In the genomic region with DNA sequence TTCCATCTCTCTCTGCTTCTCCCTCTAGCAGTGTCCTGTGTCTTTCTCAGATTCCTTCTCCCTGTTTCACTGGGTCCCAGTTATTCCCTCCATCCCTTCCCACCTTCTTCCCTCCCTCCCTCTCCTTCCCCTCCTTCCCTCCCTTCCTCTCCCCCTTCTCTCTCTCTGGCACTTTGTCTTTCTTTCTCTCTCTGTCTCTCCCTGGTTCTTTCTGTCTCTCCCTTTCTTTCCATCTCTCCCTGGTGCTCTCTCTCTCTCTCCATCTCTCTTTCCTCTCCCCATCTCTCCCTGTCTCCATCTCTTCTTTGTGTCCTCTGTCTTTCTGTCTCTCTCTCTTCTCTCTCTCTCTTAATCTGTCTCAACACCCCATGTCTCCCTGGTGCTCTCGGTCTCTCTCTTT, we compare ENCODE assay signal across 35 cellular contexts. TPM values are rescaled to one million over a fixed set of nuclear protein-coding genes. Genes with fewer than 3 reads are reported as not detected.
"Had no signal": no experiment of that assay in that cellular context is flagged by ENCODE, and none has a peak within 500 bp of the region (broad histone marks: within the 10 kb centered on the region; RNA-seq: fewer than 3 reads in every experiment).

No MANE protein-coding gene starts in this region.

- DNase-seq: activated CD4-positive, alpha-beta memory T cell treated with anti-CD3 and anti-CD28 coated beads, Interleukin-2, amount 10 ng/mL, durations not matched to agents 7 days and 5 days; activated CD4-positive, alpha-beta T cell treated with anti-CD3 and anti-CD28 coated beads for 1 hour; activated CD4-positive, alpha-beta T cell treated with anti-CD3 and anti-CD28 coated beads for 36 hours; activated CD4-positive, alpha-beta T cell treated with anti-CD3 and anti-CD28 coated beads for 48 hours; activated CD4-positive, alpha-beta T cell treated with anti-CD3 and anti-CD28 coated beads, Interleukin-2, amount 10 ng/mL, durations not matched to agents 7 days and 5 days; activated CD4-positive, alpha-beta T cell treated with anti-CD3 and anti-CD28 coated beads, Interleukin-2, amount 50 U/mL, for 48 hours; activated CD4-positive, CD25-positive, alpha-beta regulatory T cell; activated CD8-positive, alpha-beta memory T cell treated with anti-CD3 and anti-CD28 coated beads, Interleukin-2, amount 10 ng/mL, durations not matched to agents 7 days and 5 days; activated CD8-positive, alpha-beta memory T cell treated with anti-CD3 and anti-CD28 coated beads, Interleukin-2, amount 50 U/mL, for 48 hours; activated CD8-positive, alpha-beta T cell treated with anti-CD3 and anti-CD28 coated beads, Interleukin-2, amount 10 ng/mL, durations not matched to agents 7 days and 5 days; activated effector memory CD4-positive, alpha-beta T cell treated with Interleukin-2 at 50 U/mL for 16 hours; activated gamma-delta T cell; activated naive CD4-positive, alpha-beta T cell treated with anti-CD3 and anti-CD28 coated beads, Interleukin-2, amount 10 ng/mL, durations not matched to agents 7 days and 5 days; activated naive CD4-positive, alpha-beta T cell treated with Interleukin-2 at 50 U/mL for 16 hours; activated naive CD8-positive, alpha-beta T cell treated with anti-CD3 and anti-CD28 coated beads, Interleukin-2, amount 10 ng/mL, durations not matched to agents 7 days and 5 days; activated naive CD8-positive, alpha-beta T cell treated with anti-CD3 and anti-CD28 coated beads, Interleukin-2, amount 50 U/mL, for 24 hours; activated T-cell treated with anti-CD3 and anti-CD28 coated beads, Interleukin-2, amount 50 U/mL, for 24 hours; activated T-cell treated with anti-CD3 and anti-CD28 coated beads, Interleukin-2, amount 50 U/mL, for 48 hours; amygdala; anterior cingulate cortex; caudate nucleus; cerebellar nuclear complex; T-helper 1 cell; T-helper 2 cell; T-helper 9 cell had no signal

- ATAC-seq: activated CD4-positive, alpha-beta T cell treated with anti-CD3 and anti-CD28 coated beads for 36 hours; activated CD4-positive, CD25-positive, alpha-beta regulatory T cell treated with anti-CD3 and anti-CD28 coated beads, Interleukin-2, amount 50 U/mL, for 24 hours; activated CD8-positive, alpha-beta memory T cell treated with anti-CD3 and anti-CD28 coated beads, Interleukin-2, amount 10 ng/mL, durations not matched to agents 7 days and 5 days; activated CD8-positive, alpha-beta T cell treated with anti-CD3 and anti-CD28 coated beads, Interleukin-2, amount 10 ng/mL, durations not matched to agents 7 days and 5 days; activated naive CD8-positive, alpha-beta T cell treated with anti-CD3 and anti-CD28 coated beads, Interleukin-2, amount 50 U/mL, for 24 hours; WTC11 had no signal

- H3K4me3 ChIP-seq: ascending aorta, cardiac muscle cell had no signal

- H3K27me3 ChIP-seq: ascending aorta, cardiac muscle cell had no signal

- H3K27ac ChIP-seq: ascending aorta, cardiac muscle cell, VCaP had no signal

- H3K4me1 ChIP-seq: ascending aorta had no signal

- H3K36me3 ChIP-seq: ascending aorta, cardiac muscle cell had no signal

- FAIRE-seq: TTC549 had no signal

RNA-seq across cellular contexts. Expression of a gene that starts 31.7 kb away (rescaled TPM):
- total RNA-seq: activated CD4-positive, alpha-beta memory T cell treated with anti-CD3 and anti-CD28 coated beads, Interleukin-2, amount 10 ng/mL, durations not matched to agents 7 days and 5 days; activated CD4-positive, alpha-beta T cell treated with anti-CD3 and anti-CD28 coated beads for 36 hours; activated CD4-positive, alpha-beta T cell treated with anti-CD3 and anti-CD28 coated beads, Interleukin-2, amount 10 ng/mL, durations not matched to agents 7 days and 5 days; activated CD8-positive, alpha-beta memory T cell treated with anti-CD3 and anti-CD28 coated beads, Interleukin-2, amount 10 ng/mL, durations not matched to agents 7 days and 5 days; activated CD8-positive, alpha-beta T cell treated with anti-CD3 and anti-CD28 coated beads, Interleukin-2, amount 10 ng/mL, durations not matched to agents 7 days and 5 days; activated naive CD8-positive, alpha-beta T cell treated with anti-CD3 and anti-CD28 coated beads, Interleukin-2, amount 10 ng/mL, durations not matched to agents 7 days and 5 days; activated T-helper 2 cell treated with anti-CD3 and anti-CD28 coated beads, Interferon-gamma antibody, Interleukin-2, Interleukin-4, amounts not matched to agents 10 μg/mL and 5 μg/mL and 100 μg/mL, durations not matched to agents 14 hours and 24 hours and 36 hours; ascending aorta; bronchial epithelial cell; cardiac muscle cell; chondrocyte had no signal
- polyA plus RNA-seq: adipose tissue, cardiac muscle cell had no signal
